ENCODE assay signal across 12 cellular contexts in genomic region chr5:131536849-131537448, GRCh38.
DNase-seq lines count a peak whose midpoint lies in the region; ATAC-seq, FAIRE-seq and TF ChIP-seq lines count a peak whose summit lies in the region.
"Had no signal": no experiment of that assay in that cellular context is flagged by ENCODE, and none has a peak within 500 bp of the region (broad histone marks: within the 10 kb centered on the region; RNA-seq: fewer than 3 reads in every experiment).

No MANE protein-coding gene starts in this region.

- peak; percentile 53 for FAIRE-seq in H54 (lab: Jason Lieb, UNC)
- FAIRE-seq: G401.6 had no signal

- H3K9me3 Mint-ChIP-seq in activated T-cell treated with anti-CD3 and anti-CD28 coated beads, Interleukin-2, amount 50 U/mL, for 4 hours: no peaks in the 10 kb centered on the region
- no peaks in the 10 kb centered on the region for H3K9me3 Mint-ChIP-seq in activated naive CD4-positive, alpha-beta T cell treated with anti-CD3 and anti-CD28 coated beads, Interleukin-2, amount 50 U/mL, for 72 hours

- DNase-seq in activated T-cell treated with anti-CD3 and anti-CD28 coated beads, Interleukin-2, amount 50 U/mL, for 4 hours: no peak
- DNase-seq in activated T-cell treated with anti-CD3 and anti-CD28 coated beads for 4 hours (no peak), H54 (ENCODE audit: insufficient read length, low spot score) (no peak), brain microvascular endothelial cell (no peak), SW480 (ENCODE audit: low spot score) (no peak)
- no peak for DNase-seq in activated naive CD4-positive, alpha-beta T cell treated with anti-CD3 and anti-CD28 coated beads, Interleukin-2, amount 50 U/mL, for 72 hours (ENCODE audit: low spot score in 2 of 2)
- no peak for DNase-seq in activated CD8-positive, alpha-beta memory T cell treated with anti-CD3 and anti-CD28 coated beads, Interleukin-2, amount 50 U/mL, for 4 hours
- DNase-seq: T1000 had no signal

- H3K27me3 Mint-ChIP-seq in activated T-cell treated with anti-CD3 and anti-CD28 coated beads, Interleukin-2, amount 50 U/mL, for 4 hours (ENCODE audit: low read depth): no peaks in the 10 kb centered on the region

- peaks cover 88% of the 10 kb centered on the region for H3K4me1 Mint-ChIP-seq in activated T-cell treated with anti-CD3 and anti-CD28 coated beads, Interleukin-2, amount 50 U/mL, for 4 hours (ENCODE audit: low read depth)

- no peak overlapping the region for H2AFZ ChIP-seq in neural cell (ENCODE audit: low read depth, low read length)

- TF ChIP-seq EP300 in neural cell (conservative IDR thresholded peaks at IDR 0.05; ENCODE audit: poor library complexity, severe bottlenecking): no peak

- H3K4me3 ChIP-seq in neural cell (ENCODE audit: low read length) (no peak overlapping the region), brain microvascular endothelial cell (ENCODE audit: low read depth, low read length) (no peak overlapping the region)
- H3K4me3 ChIP-seq: cardiac muscle cell, esophagus muscularis mucosa had no signal

- no peak for TF ChIP-seq POLR2A in H54 (IDR thresholded peaks at IDR 0.05; ENCODE audit: low read depth, low read length)

- TF ChIP-seq RAD21 in neural cell (conservative IDR thresholded peaks at IDR 0.05): no peak

- peaks cover 26% of the 10 kb centered on the region for H3K36me3 Mint-ChIP-seq in activated T-cell treated with anti-CD3 and anti-CD28 coated beads, Interleukin-2, amount 50 U/mL, for 4 hours (ENCODE audit: insufficient read depth)
- H3K36me3 Mint-ChIP-seq in activated naive CD4-positive, alpha-beta T cell treated with anti-CD3 and anti-CD28 coated beads, Interleukin-2, amount 50 U/mL, for 72 hours: peaks cover 0 to 14% of the 10 kb centered on the region in 2 donors

- no peak for ATAC-seq in activated T-cell treated with anti-CD3 and anti-CD28 coated beads, Interleukin-2, amount 50 U/mL, for 4 hours
- no peak for ATAC-seq in activated naive CD4-positive, alpha-beta T cell treated with anti-CD3 and anti-CD28 coated beads, Interleukin-2, amount 50 U/mL, for 72 hours

- H3K9ac ChIP-seq in neural cell (ENCODE audit: low read length): no peak overlapping the region

- peaks cover 4% of the 10 kb centered on the region for H3K79me2 ChIP-seq in neural cell (replicated peaks; ENCODE audit: insufficient read depth, low read length)

- H3K27me3 ChIP-seq in neural cell (ENCODE audit: insufficient read depth, low read depth, low read length): no peaks in the 10 kb centered on the region
- no peaks in the 10 kb centered on the region for H3K27me3 ChIP-seq in brain microvascular endothelial cell (replicated peaks)
- H3K27me3 ChIP-seq: cardiac muscle cell, esophagus muscularis mucosa had no signal

- H3K9me2 ChIP-seq in neural cell (ENCODE audit: insufficient read depth, low read length): no peaks in the 10 kb centered on the region

- peak overlapping the region; percentile 22 to 80 for H3K27ac Mint-ChIP-seq in activated naive CD4-positive, alpha-beta T cell treated with anti-CD3 and anti-CD28 coated beads, Interleukin-2, amount 50 U/mL, for 72 hours

- no peaks in the 10 kb centered on the region for H4K20me1 ChIP-seq in neural cell (ENCODE audit: insufficient read depth)

- TF ChIP-seq CTCF in neural cell (IDR thresholded peaks at IDR 0.05; ENCODE audit: poor library complexity, severe bottlenecking) (no peak), brain microvascular endothelial cell (IDR thresholded peaks at IDR 0.05; ENCODE audit: low read depth, low read length, missing control alignments) (no peak)

- H3F3A ChIP-seq in neural cell (ENCODE audit: insufficient read depth, low read length, poor library complexity, severe bottlenecking): no peaks in the 10 kb centered on the region

- H3K9me3 ChIP-seq in neural cell (ENCODE audit: low read length): no peaks in the 10 kb centered on the region
- H3K9me3 ChIP-seq: esophagus muscularis mucosa had no signal

- peak overlapping the region; percentile 47 for H3K4me3 Mint-ChIP-seq in activated T-cell treated with anti-CD3 and anti-CD28 coated beads, Interleukin-2, amount 50 U/mL, for 4 hours

- in situ Hi-C loops in brain microvascular endothelial cell (cut with HindIII; ENCODE audit: low pct_ligation_motif_present, low sequenced_read_pairs): no loop called here

- peak overlapping the region; percentile 33 for H3K4me2 ChIP-seq in neural cell (ENCODE audit: low read length)

- peak overlapping the region; percentile 46 for H3K27ac ChIP-seq in neural cell (ENCODE audit: low read length)
- H3K27ac ChIP-seq in brain microvascular endothelial cell: no peak overlapping the region
- H3K27ac ChIP-seq: cardiac muscle cell, esophagus muscularis mucosa had no signal

- H3K36me3 ChIP-seq in neural cell (ENCODE audit: insufficient read depth, low read length) (no peaks in the 10 kb centered on the region), brain microvascular endothelial cell (replicated peaks) (no peaks in the 10 kb centered on the region)
- H3K36me3 ChIP-seq: cardiac muscle cell, esophagus muscularis mucosa had no signal

TF ChIP-seq in neural cell, 6 proteins besides CTCF, POLR2A, EP300 and RAD21:
- no peak for TF ChIP-seq POLR2AphosphoS5 (IDR thresholded peaks at IDR 0.05)
- no peak for TF ChIP-seq MXI1 (conservative IDR thresholded peaks at IDR 0.05; ENCODE audit: poor library complexity, severe bottlenecking)
- TF ChIP-seq REST (IDR thresholded peaks at IDR 0.05; ENCODE audit: borderline replicate concordance): no peak
- TF ChIP-seq TAF1 (IDR thresholded peaks at IDR 0.05; ENCODE audit: low read depth): no peak
- no peak for TF ChIP-seq EZH2 (IDR thresholded peaks at IDR 0.05; ENCODE audit: borderline replicate concordance, insufficient read depth, low read length, poor library complexity, severe bottlenecking)
